Comparison of ENCODE assay signal across 30 cellular contexts in genomic region chr10:129163536-129163935, GRCh38.
"Had no signal": no experiment of that assay in that cellular context is flagged by ENCODE, and none has a peak within 500 bp of the region (broad histone marks: within the 10 kb centered on the region; RNA-seq: fewer than 3 reads in every experiment).

No MANE protein-coding gene starts in this region.

- H3K4me3 Mint-ChIP-seq: activated CD4-positive, alpha-beta memory T cell treated with anti-CD3 and anti-CD28 coated beads for 36 hours; activated naive CD4-positive, alpha-beta T cell treated with anti-CD3 and anti-CD28 coated beads, Interleukin-2, amount 10 ng/mL, durations not matched to agents 7 days and 5 days; activated naive CD8-positive, alpha-beta T cell; activated naive CD8-positive, alpha-beta T cell treated with anti-CD3 and anti-CD28 coated beads, Interleukin-2, amount 50 U/mL, for 24 hours; brain had no signal

- H3K4me3 ChIP-seq: cardiac muscle cell, PC-9 had no signal

- H3K27ac ChIP-seq: cardiac muscle cell, PC-9, RWPE1, WERI-Rb-1 had no signal

- H3K27me3 ChIP-seq: cardiac muscle cell had no signal

- H3K9me3 Mint-ChIP-seq: activated CD4-positive, alpha-beta memory T cell treated with anti-CD3 and anti-CD28 coated beads for 36 hours; activated naive CD4-positive, alpha-beta T cell treated with anti-CD3 and anti-CD28 coated beads, Interleukin-2, amount 10 ng/mL, durations not matched to agents 7 days and 5 days; activated naive CD8-positive, alpha-beta T cell treated with anti-CD3 and anti-CD28 coated beads, Interleukin-2, amount 50 U/mL, for 24 hours had no signal

- FAIRE-seq: RCC 7860 had no signal

- H3K36me3 Mint-ChIP-seq: activated CD4-positive, alpha-beta memory T cell treated with anti-CD3 and anti-CD28 coated beads for 36 hours; activated naive CD4-positive, alpha-beta T cell treated with anti-CD3 and anti-CD28 coated beads, Interleukin-2, amount 10 ng/mL, durations not matched to agents 7 days and 5 days; activated naive CD8-positive, alpha-beta T cell; brain had no signal

- H3K27ac Mint-ChIP-seq: activated CD4-positive, alpha-beta memory T cell treated with anti-CD3 and anti-CD28 coated beads for 36 hours; activated naive CD4-positive, alpha-beta T cell treated with anti-CD3 and anti-CD28 coated beads, Interleukin-2, amount 10 ng/mL, durations not matched to agents 7 days and 5 days; activated naive CD8-positive, alpha-beta T cell; activated naive CD8-positive, alpha-beta T cell treated with anti-CD3 and anti-CD28 coated beads, Interleukin-2, amount 50 U/mL, for 24 hours; brain had no signal

- DNase-seq: activated CD4-positive, alpha-beta memory T cell treated with anti-CD3 and anti-CD28 coated beads for 36 hours; activated CD4-positive, alpha-beta T cell treated with anti-CD3 and anti-CD28 coated beads for 1 hour; activated CD4-positive, alpha-beta T cell treated with anti-CD3 and anti-CD28 coated beads for 48 hours; activated CD4-positive, CD25-positive, alpha-beta regulatory T cell; activated CD8-positive, alpha-beta memory T cell treated with anti-CD3 and anti-CD28 coated beads, Interleukin-2, amount 50 U/mL, for 4 hours; activated effector memory CD4-positive, alpha-beta T cell treated with Interleukin-2 at 50 U/mL for 16 hours; activated naive CD4-positive, alpha-beta T cell treated with anti-CD3 and anti-CD28 coated beads, Interleukin-2, amount 10 ng/mL, durations not matched to agents 7 days and 5 days; activated naive CD8-positive, alpha-beta T cell treated with anti-CD3 and anti-CD28 coated beads, Interleukin-2, amount 50 U/mL, for 24 hours; activated T-cell treated with anti-CD3 and anti-CD28 coated beads for 4 hours; activated T-cell treated with anti-CD3 and anti-CD28 coated beads, Interleukin-2, amount 50 U/mL, for 48 hours; anterior cingulate cortex; Kasumi-1; KG1; NCI-H1105; NCI-H1417 treated with DMSO at 0.1 percent for 48 hours; NCI-H187 treated with DMSO at 0.1 percent for 48 hours; NCI-H2081; NCI-H2171 treated with DMSO at 0.1 percent for 48 hours; NCI-H226; NCI-H446 treated with DMSO at 0.1 percent for 48 hours; NCI-H524 treated with DMSO at 0.1 percent for 48 hours; PC-9; Right ventricle myocardium superior; T1000; WERI-Rb-1 had no signal

- H3K36me3 ChIP-seq: cardiac muscle cell, WERI-Rb-1 had no signal
